In the genomic region with DNA sequence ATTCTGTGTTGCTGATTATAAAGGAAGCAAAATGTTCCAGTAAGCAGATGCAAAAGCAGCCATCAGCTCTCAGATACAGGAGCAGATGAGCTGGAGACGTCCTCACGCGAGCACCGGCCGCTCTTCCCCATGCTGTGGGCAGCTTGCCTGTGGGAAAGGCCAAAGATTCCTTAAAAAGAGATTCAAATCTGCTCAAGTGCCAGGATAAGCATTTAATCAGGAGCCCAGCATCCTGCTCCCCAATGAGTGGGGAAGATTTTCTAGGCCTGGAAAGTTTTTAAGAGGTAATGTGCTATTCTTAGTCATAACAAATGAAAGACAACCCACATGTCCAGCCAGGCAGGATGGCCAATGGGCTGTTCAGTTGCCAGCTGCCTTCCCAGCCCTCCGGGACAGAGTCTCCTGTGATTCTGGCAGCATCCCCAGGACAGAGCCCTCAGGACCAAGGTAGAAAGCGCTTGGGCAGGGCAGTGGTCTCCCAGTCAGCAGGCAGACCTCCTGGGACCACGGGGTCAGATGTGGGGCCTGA, we compare ENCODE assay signal across 12 cellular contexts.
DNase-seq lines count a peak whose midpoint lies in the region; ATAC-seq and TF ChIP-seq lines count a peak whose summit lies in the region.
"Had no signal": no experiment of that assay in that cellular context is flagged by ENCODE, and none has a peak within 500 bp of the region (broad histone marks: within the 10 kb centered on the region; RNA-seq: fewer than 3 reads in every experiment).

No MANE protein-coding gene starts in this region.

- H3K9me3 ChIP-seq in AG04450 (ENCODE audit: control insufficient read depth, insufficient read depth, low read length) (peaks cover 4% of the 10 kb centered on the region; the same call in 1 of the 2 replicates), PC-9 (ENCODE audit: insufficient read depth, low read depth) (no peaks in the 10 kb centered on the region), esophagus muscularis mucosa (no peaks in the 10 kb centered on the region)

- H3K79me2 ChIP-seq in PC-9 (ENCODE audit: low read depth), result peaks cover 18% of the 10 kb centered on the region

- POLR2A ChIA-PET in AG04450 (lab: Yijun Ruan, JAX) (interaction anchor here (1.0 to 1.3 kb wide), 2 partner anchors 14 to 424 kb away, joined by 3 to 5 read pairs; no protein-coding TSS in a partner anchor), PC-9 (lab: Charles Lee; ENCODE audit: unreplicated experiment) (interaction anchor here (0.5 to 0.6 kb wide), 3 partner anchors 18 to 333 kb away, joined by 3 to 6 read pairs (median 4); no protein-coding TSS in a partner anchor)

- H3K9me2 ChIP-seq in PC-9 (ENCODE audit: insufficient read depth), result no peaks in the 10 kb centered on the region

- TF ChIP-seq EP300 in esophagus muscularis mucosa (IDR thresholded peaks at IDR 0.05), result no peak

- intact Hi-C loops in PC-9 (cut with micrococcal nuclease; ENCODE audit: unreplicated experiment) (no loop called here), esophagus muscularis mucosa (cut with DNase I) (no loop called here)

- H3K27me3 ChIP-seq in AG04450 (ENCODE audit: control insufficient read depth, insufficient read depth, low read length) (peaks cover 9% of the 10 kb centered on the region), PC-9 (ENCODE audit: insufficient read depth, low read depth) (no peaks in the 10 kb centered on the region), esophagus muscularis mucosa (peaks cover 0 to 2% (median 0%) of the 10 kb centered on the region in 4 donors)

- CTCF ChIA-PET in AG04450 (lab: Charles Lee), result interaction anchor here (1.0 to 3.5 kb wide), 5 partner anchors 11 to 333 kb away, joined by 3 to 34 read pairs (median 3); no protein-coding TSS in a partner anchor
- CTCF ChIA-PET in PC-9 (lab: Charles Lee), result no interaction called here

- H3K27ac ChIP-seq in AG04450 (ENCODE audit: low read depth, low read length) (peak overlapping the region; percentile 97), PC-9 (peak overlapping the region; percentile 50; the same call in 1 of the 2 replicates), esophagus muscularis mucosa (replicated peaks in 1 of 4) (peak overlapping the region; percentile 71 to 86 (median 76))
- H3K27ac ChIP-seq: WERI-Rb-1 had no signal

- WGBS in esophagus muscularis mucosa, result 53% methylated on average over 8 of the region's 8 CpGs

- no peak overlapping the region for H3K4me3 ChIP-seq in AG04450 (ENCODE audit: low read depth, low read length)
- H3K4me3 ChIP-seq in PC-9, result no peak overlapping the region
- H3K4me3 ChIP-seq in esophagus muscularis mucosa, result no peak overlapping the region

- TF ChIP-seq POLR2A in esophagus muscularis mucosa (IDR thresholded peaks at IDR 0.05; ENCODE audit: low read depth), result no peak

- H3K4me1 ChIP-seq in PC-9 (replicated peaks; ENCODE audit: insufficient read depth), result peaks cover 65% of the 10 kb centered on the region
- H3K4me1 ChIP-seq in esophagus muscularis mucosa, result peaks cover 22 to 47% (median 40%) of the 10 kb centered on the region in 4 donors

- no peaks in the 10 kb centered on the region for H3K27me3 Mint-ChIP-seq in osteocyte (ENCODE audit: unreplicated experiment)

- H4K20me1 ChIP-seq in PC-9 (ENCODE audit: insufficient read depth), result no peaks in the 10 kb centered on the region

- peaks cover 20% of the 10 kb centered on the region; the same call in 1 of the 2 replicates for H3F3A ChIP-seq in PC-9 (ENCODE audit: insufficient read depth, low read depth)

- peak overlapping the region; percentile 10 for H3K4me3 Mint-ChIP-seq in osteocyte (ENCODE audit: unreplicated experiment)
- H3K4me3 Mint-ChIP-seq: activated T-helper 17 cell treated with anti-CD3 and anti-CD28 coated beads, Interleukin-2, amount 50 U/mL, for 72 hours; effector memory CD8-positive, alpha-beta T cell had no signal

- H3K9me3 Mint-ChIP-seq in osteocyte (ENCODE audit: unreplicated experiment), result no peaks in the 10 kb centered on the region
- H3K9me3 Mint-ChIP-seq: activated T-helper 17 cell treated with anti-CD3 and anti-CD28 coated beads, Interleukin-2, amount 50 U/mL, for 72 hours; effector memory CD8-positive, alpha-beta T cell had no signal

- H3K4me2 ChIP-seq in PC-9, result peak overlapping the region; percentile 0; the same call in 1 of the 2 replicates

- TF ChIP-seq CTCF in AG04450 (IDR thresholded peaks at IDR 0.05; ENCODE audit: low read depth, low read length) (no peak), PC-9 (conservative IDR thresholded peaks at IDR 0.05) (no peak), esophagus muscularis mucosa (IDR thresholded peaks at IDR 0.05) (no peak), osteocyte (IDR thresholded peaks at IDR 0.05) (no peak)

- H3K27ac Mint-ChIP-seq in osteocyte (ENCODE audit: unreplicated experiment), result peak overlapping the region; percentile 95
- H3K27ac Mint-ChIP-seq: effector memory CD8-positive, alpha-beta T cell had no signal

- BruUV-seq in PC-9 (replicated peaks; lab: Mats Ljungman, UMichigan), result no TSS peak

- H3K36me3 ChIP-seq in PC-9 (ENCODE audit: low read depth) (no peaks in the 10 kb centered on the region), esophagus muscularis mucosa (no peaks in the 10 kb centered on the region)
- H3K36me3 ChIP-seq: WERI-Rb-1 had no signal

- no peak overlapping the region for H2AFZ ChIP-seq in PC-9

- H3K36me3 Mint-ChIP-seq in osteocyte (ENCODE audit: unreplicated experiment), result no peaks in the 10 kb centered on the region

- ATAC-seq in stimulated activated naive CD8-positive, alpha-beta T cell treated with anti-CD3 and anti-CD28 coated beads, Interleukin-15, Interleukin-2, amounts not matched to agents 100 U/mL and 50 U/mL, for 24 hours, result no peak
- no peak for ATAC-seq in GM21723 (IDR thresholded peaks at IDR 0.05; ENCODE audit: unreplicated experiment)
- ATAC-seq: activated T-helper 17 cell treated with anti-CD3 and anti-CD28 coated beads, Interleukin-2, amount 50 U/mL, for 72 hours; effector memory CD8-positive, alpha-beta T cell had no signal

- DNase-seq in AG04450 (ENCODE audit: low read depth, low spot score) (peak; percentile 65), PC-9 (no peak), esophagus muscularis mucosa (ENCODE audit: extremely low spot score) (no peak), osteocyte (ENCODE audit: extremely low spot score, unreplicated experiment) (no peak), DMS 273 (lab: John Stamatoyannopoulos, UW; ENCODE audit: unreplicated experiment) (no peak)
- no peak for DNase-seq in effector CD4-positive, alpha-beta T cell
- DNase-seq in stimulated activated naive CD8-positive, alpha-beta T cell treated with anti-CD3 and anti-CD28 coated beads, Interleukin-15, Interleukin-2, amounts not matched to agents 100 U/mL and 50 U/mL, for 24 hours, result no peak
- DNase-seq: effector memory CD8-positive, alpha-beta T cell; NCI-H2081 treated with DMSO at 0.1 percent for 48 hours; WERI-Rb-1 had no signal

- H3K4me1 Mint-ChIP-seq in osteocyte (ENCODE audit: unreplicated experiment), result peaks cover 54% of the 10 kb centered on the region
- H3K4me1 Mint-ChIP-seq: activated T-helper 17 cell treated with anti-CD3 and anti-CD28 coated beads, Interleukin-2, amount 50 U/mL, for 72 hours had no signal
